8 cellular contexts compared by ENCODE assay signal in genomic region chr4:112099701-112100289, GRCh38. TPM values are rescaled to one million over a fixed set of nuclear protein-coding genes. Genes with fewer than 3 reads are reported as not detected.
DNase-seq lines count a peak whose midpoint lies in the region; ATAC-seq and TF ChIP-seq lines count a peak whose summit lies in the region.

No MANE protein-coding gene starts in this region.

- H3K4me2 ChIP-seq in DND-41 (ENCODE audit: insufficient read depth, low read length) (no peak overlapping the region), mesendoderm (ENCODE audit: low read length) (no peak overlapping the region)

- H3K79me2 ChIP-seq in DND-41 (ENCODE audit: insufficient read depth, low read length): no peaks in the 10 kb centered on the region
- no peaks in the 10 kb centered on the region for H3K79me2 ChIP-seq in mesendoderm (ENCODE audit: control insufficient read depth, insufficient read depth, low read length)

- H3K27ac ChIP-seq in DND-41 (ENCODE audit: low read length) (no peak overlapping the region), HL-60 (replicated peaks) (no peak overlapping the region), mesendoderm (ENCODE audit: low read depth, low read length) (no peak overlapping the region)

- H3K27me3 Mint-ChIP-seq in effector memory CD8-positive, alpha-beta T cell: peaks cover 0 to 12% of the 10 kb centered on the region in 2 donors

- no peaks in the 10 kb centered on the region for H3K9me3 Mint-ChIP-seq in effector memory CD8-positive, alpha-beta T cell

- H2AK5ac ChIP-seq in mesendoderm (ENCODE audit: low read length): no peak overlapping the region

- H2BK5ac ChIP-seq in mesendoderm (ENCODE audit: low read length): no peak overlapping the region

- no peak overlapping the region for H3K4me3 Mint-ChIP-seq in effector memory CD8-positive, alpha-beta T cell

- H3K36me3 ChIP-seq in DND-41 (ENCODE audit: insufficient read depth, low read length): no peaks in the 10 kb centered on the region
- no peaks in the 10 kb centered on the region for H3K36me3 ChIP-seq in mesendoderm (ENCODE audit: control insufficient read depth, insufficient read depth, low read length)

- H3K79me1 ChIP-seq in mesendoderm (ENCODE audit: low read length): no peaks in the 10 kb centered on the region

- no peak overlapping the region for H3K27ac Mint-ChIP-seq in effector memory CD8-positive, alpha-beta T cell

- peak; percentile 77 for TF ChIP-seq CTCF in DND-41 (IDR thresholded peaks at IDR 0.05; ENCODE audit: borderline replicate concordance, extremely low read depth, low read length, poor library complexity, severe bottlenecking)
- peak; percentile 21 for TF ChIP-seq CTCF in HL-60 (IDR thresholded peaks at IDR 0.05; ENCODE audit: insufficient read depth, low read length)

- ATAC-seq in DND-41 (ENCODE audit: insufficient read depth, low read depth) (peak; percentile 88), GM21367 (IDR thresholded peaks at IDR 0.05; ENCODE audit: unreplicated experiment) (peak; percentile 77), GM18505 (IDR thresholded peaks at IDR 0.05; ENCODE audit: unreplicated experiment) (no peak)
- ATAC-seq in effector memory CD8-positive, alpha-beta T cell (replicated peaks): peak; percentile 71

- no peak for TF ChIP-seq POLR2A in GM18505 (IDR thresholded peaks at IDR 0.05; ENCODE audit: borderline replicate concordance, extremely low read depth, insufficient read depth, insufficient read length)

- H2BK120ac ChIP-seq in mesendoderm (ENCODE audit: low read depth, low read length): no peak overlapping the region

- H4K8ac ChIP-seq in mesendoderm (ENCODE audit: low read depth, low read length): no peak overlapping the region

- H3K4me3 ChIP-seq in DND-41 (ENCODE audit: low read depth in 1 of 2, low read length in 2 of 2): no peak overlapping the region
- H3K4me3 ChIP-seq in HL-60 (replicated peaks; ENCODE audit: insufficient read depth, low read length): no peak overlapping the region
- no peak overlapping the region for H3K4me3 ChIP-seq in mesendoderm (ENCODE audit: low read length)

- H3K27me3 ChIP-seq in DND-41 (ENCODE audit: insufficient read depth, low read length, poor library complexity): peaks cover 3% of the 10 kb centered on the region
- no peaks in the 10 kb centered on the region for H3K27me3 ChIP-seq in HL-60 (ENCODE audit: insufficient read depth, poor library complexity, severe bottlenecking)
- H3K27me3 ChIP-seq in mesendoderm (ENCODE audit: insufficient read depth, low read length, poor library complexity): no peaks in the 10 kb centered on the region

- H2BK15ac ChIP-seq in mesendoderm (replicated peaks; ENCODE audit: low read depth): no peak overlapping the region

- no peak overlapping the region for H3K56ac ChIP-seq in mesendoderm (ENCODE audit: low read length)

- H4K5ac ChIP-seq in mesendoderm (ENCODE audit: low read length): no peak overlapping the region

- no peak overlapping the region for H3K18ac ChIP-seq in mesendoderm (ENCODE audit: low read length)

- H3K9me3 ChIP-seq in DND-41 (ENCODE audit: insufficient read depth, low read length, severe bottlenecking): no peaks in the 10 kb centered on the region

- no peaks in the 10 kb centered on the region for H4K20me1 ChIP-seq in DND-41 (ENCODE audit: insufficient read depth, low read length)

- no peak overlapping the region for H3K4ac ChIP-seq in mesendoderm (ENCODE audit: low read depth, low read length)

- H3K4me1 Mint-ChIP-seq in effector memory CD8-positive, alpha-beta T cell (ENCODE audit: low read depth in 2 of 2): no peaks in the 10 kb centered on the region

- DNase-seq in DND-41: no peak
- no peak for DNase-seq in HL-60 (ENCODE audit: low read depth in 1 of 2, low spot score in 1 of 2)
- DNase-seq in OCI-M1 (lab: John Stamatoyannopoulos, UW): peak; percentile 80
- no peak for DNase-seq in effector memory CD8-positive, alpha-beta T cell
- DNase-seq in mesendoderm: peak; percentile 57
- no peak for DNase-seq in GM19240 (ENCODE audit: insufficient read length, low spot score)

- WGBS in mesendoderm (ENCODE audit: extremely low coverage, insufficient coverage, low lambda C conversion rate): no CpG with 5 or more reads among the region's 5 CpGs

- H3K4me1 ChIP-seq in DND-41 (ENCODE audit: insufficient read depth, low read length) (no peaks in the 10 kb centered on the region), mesendoderm (ENCODE audit: control insufficient read depth, low read depth, low read length) (no peaks in the 10 kb centered on the region)

- no peak overlapping the region for H2AFZ ChIP-seq in DND-41 (ENCODE audit: low read depth, low read length)

- H3K36me3 Mint-ChIP-seq in effector memory CD8-positive, alpha-beta T cell (ENCODE audit: insufficient read depth): no peaks in the 10 kb centered on the region

- no peak overlapping the region for H3K23ac ChIP-seq in mesendoderm (ENCODE audit: low read length)

- no peak overlapping the region for H3K9ac ChIP-seq in DND-41 (ENCODE audit: low read depth, low read length)
- no peak overlapping the region for H3K9ac ChIP-seq in mesendoderm (ENCODE audit: low read length)

RNA-seq across cellular contexts. Expression of gene FAM241A, which starts 45.5 kb away (rescaled TPM):
- 0.39 TPM for polyA plus RNA-seq in mesendoderm (2013, experiment 1 of 2)
- polyA plus RNA-seq in mesendoderm (2013, experiment 2 of 2): 0.43 TPM

Comparison
In these comparisons a context has a peak if more than half of its experiments do, and no peak if none do; other contexts are left out.
1. DNase-seq: peak in OCI-M1 (single experiment) and mesendoderm (single experiment); none in DND-41 (single experiment), HL-60 (0 of 2), effector memory CD8-positive, alpha-beta T cell (0 of 3) and GM19240 (single experiment).